22 cellular contexts compared by ENCODE assay signal in genomic region chr10:96279219-96279641, GRCh38. TPM values are rescaled to one million over a fixed set of nuclear protein-coding genes. Genes with fewer than 3 reads are reported as not detected.
DNase-seq lines count a peak whose midpoint lies in the region; ATAC-seq and TF ChIP-seq lines count a peak whose summit lies in the region.
"Had no signal": no experiment of that assay in that cellular context is flagged by ENCODE, and none has a peak within 500 bp of the region (broad histone marks: within the 10 kb centered on the region; RNA-seq: fewer than 3 reads in every experiment).

No MANE protein-coding gene starts in this region.

- ATAC-seq in HG03354 (IDR thresholded peaks at IDR 0.05; ENCODE audit: poor library complexity, severe bottlenecking, unreplicated experiment) (peak; percentile 74), gastroesophageal sphincter (peak; percentile 50), HG02763 (IDR thresholded peaks at IDR 0.05; ENCODE audit: unreplicated experiment) (no peak)

- 50 to 92% methylated on average over 1 to 3 of the region's 3 CpGs for WGBS in gastroesophageal sphincter (ENCODE audit: low coverage in 1 of 2), 2 donors
- WGBS in endodermal cell (ENCODE audit: insufficient coverage in 1 of 2, insufficient read length in 1 of 2), 2 experiments: 94 to 98% methylated on average over 3 of the region's 3 CpGs

- H3K4me3 ChIP-seq in gastroesophageal sphincter: no peak overlapping the region
- H3K4me3 ChIP-seq in endodermal cell (ENCODE audit: low read length): no peak overlapping the region
- H3K4me3 ChIP-seq: PC-9 had no signal

- TF ChIP-seq EP300 in gastroesophageal sphincter (IDR thresholded peaks at IDR 0.05): no peak

- no peak for DNase-seq in NCI-H510A treated with DMSO at 0.1 percent for 48 hours (lab: John Stamatoyannopoulos, UW)
- no peak for DNase-seq in endodermal cell
- DNase-seq in activated T-cell treated with anti-CD3 and anti-CD28 coated beads, Interleukin-2, amount 50 U/mL, for 48 hours: no peak
- DNase-seq: BE2C; Calu3; CD4-positive, alpha-beta memory T cell; DMS79 treated with DMSO at 0.1 percent for 48 hours; HFFc6; Kasumi-1; MM.1S; NCI-H1105; NCI-H1694; NCI-H2107; NCI-H2227 treated with DMSO at 0.1 percent for 48 hours; NCI-H526 treated with DMSO at 0.1 percent for 48 hours; NK-92 treated with Interleukin-12 subunit alpha and Interleukin-12 subunit beta, amount 100 ng/mL, for 24 hours; PC-9 had no signal

- no peaks in the 10 kb centered on the region for H3K36me3 ChIP-seq in gastroesophageal sphincter
- no peaks in the 10 kb centered on the region for H3K36me3 ChIP-seq in endodermal cell (ENCODE audit: control insufficient read depth, insufficient read depth, low read length)
- H3K36me3 ChIP-seq: BE2C had no signal

- H3K27me3 ChIP-seq in gastroesophageal sphincter (no peaks in the 10 kb centered on the region), endodermal cell (ENCODE audit: control insufficient read depth, insufficient read depth, low read length, poor library complexity, severe bottlenecking) (no peaks in the 10 kb centered on the region)
- H3K27me3 ChIP-seq: BE2C had no signal

- TF ChIP-seq POLR2A in Raji (IDR thresholded peaks at IDR 0.05; ENCODE audit: insufficient read depth, low read depth, low read length) (peak; percentile 70), gastroesophageal sphincter (IDR thresholded peaks at IDR 0.05) (no peak)

- H3K27ac ChIP-seq in gastroesophageal sphincter: no peak overlapping the region
- H3K27ac ChIP-seq in endodermal cell (ENCODE audit: low read depth, low read length): no peak overlapping the region
- H3K27ac ChIP-seq: PC-9 had no signal

- H3K9me3 Mint-ChIP-seq in endodermal cell: no peaks in the 10 kb centered on the region
- H3K9me3 Mint-ChIP-seq: CD4-positive, alpha-beta memory T cell; HFFc6 had no signal

- H3K4me3 Mint-ChIP-seq in endodermal cell: no peak overlapping the region
- H3K4me3 Mint-ChIP-seq: CD4-positive, alpha-beta memory T cell; HFFc6 had no signal

- no peak for TF ChIP-seq CTCF in gastroesophageal sphincter (IDR thresholded peaks at IDR 0.05)
- TF ChIP-seq CTCF in endodermal cell (conservative IDR thresholded peaks at IDR 0.05): no peak

- no peaks in the 10 kb centered on the region for H3K36me3 Mint-ChIP-seq in endodermal cell (ENCODE audit: low read depth)
- H3K36me3 Mint-ChIP-seq: CD4-positive, alpha-beta memory T cell had no signal

- H3K27me3 Mint-ChIP-seq in endodermal cell (ENCODE audit: insufficient read depth): peaks cover 4% of the 10 kb centered on the region

- peaks cover 0 to 13% (median 0%) of the 10 kb centered on the region in 3 donors for H3K4me1 ChIP-seq in gastroesophageal sphincter
- H3K4me1 ChIP-seq in endodermal cell (ENCODE audit: control insufficient read depth, insufficient read depth, low read length): no peaks in the 10 kb centered on the region
- H3K4me1 ChIP-seq: BE2C had no signal

- H3K4me1 Mint-ChIP-seq in endodermal cell: no peaks in the 10 kb centered on the region
- H3K4me1 Mint-ChIP-seq: CD4-positive, alpha-beta memory T cell had no signal

- no peak overlapping the region for H3K9ac ChIP-seq in endodermal cell (ENCODE audit: extremely low read depth, low read length, poor library complexity, severe bottlenecking)

- H3K9me3 ChIP-seq in gastroesophageal sphincter (no peaks in the 10 kb centered on the region), endodermal cell (ENCODE audit: control insufficient read depth, low read length) (no peaks in the 10 kb centered on the region)
- H3K9me3 ChIP-seq: BE2C had no signal

- H3K27ac Mint-ChIP-seq in endodermal cell: no peak overlapping the region
- H3K27ac Mint-ChIP-seq: CD4-positive, alpha-beta memory T cell; HFFc6 had no signal

RNA-seq across cellular contexts. Expression of gene BLNK, which starts 7.9 kb away (rescaled TPM):
- total RNA-seq in gastroesophageal sphincter: 1 to 10 TPM in 2 of 4 donors, under 1 TPM in 2; 0.27 to 2.4 (median 1.6) TPM
- total RNA-seq in endodermal cell: not detected
- not detected for polyA plus RNA-seq in endodermal cell (2013, experiment 1 of 2)
- not detected for polyA plus RNA-seq in endodermal cell (2013, experiment 2 of 2)
- total RNA-seq: HFFc6 had no signal
- polyA plus RNA-seq: AG04450 had no signal

RNA-seq across cellular contexts. Expression of gene DNTT, which starts 25.0 kb away (rescaled TPM):
- not detected for total RNA-seq in gastroesophageal sphincter
- total RNA-seq in endodermal cell: not detected
- not detected for polyA plus RNA-seq in endodermal cell (2013, experiment 1 of 2)
- polyA plus RNA-seq in endodermal cell (2013, experiment 2 of 2): not detected
- total RNA-seq: Calu3; CD4-positive, alpha-beta memory T cell; HFFc6; PC-9 had no signal
- polyA plus RNA-seq: AG04450; CD4-positive, alpha-beta memory T cell had no signal
